ENCODE assay signal across 1 cellular context in the genomic region with DNA sequence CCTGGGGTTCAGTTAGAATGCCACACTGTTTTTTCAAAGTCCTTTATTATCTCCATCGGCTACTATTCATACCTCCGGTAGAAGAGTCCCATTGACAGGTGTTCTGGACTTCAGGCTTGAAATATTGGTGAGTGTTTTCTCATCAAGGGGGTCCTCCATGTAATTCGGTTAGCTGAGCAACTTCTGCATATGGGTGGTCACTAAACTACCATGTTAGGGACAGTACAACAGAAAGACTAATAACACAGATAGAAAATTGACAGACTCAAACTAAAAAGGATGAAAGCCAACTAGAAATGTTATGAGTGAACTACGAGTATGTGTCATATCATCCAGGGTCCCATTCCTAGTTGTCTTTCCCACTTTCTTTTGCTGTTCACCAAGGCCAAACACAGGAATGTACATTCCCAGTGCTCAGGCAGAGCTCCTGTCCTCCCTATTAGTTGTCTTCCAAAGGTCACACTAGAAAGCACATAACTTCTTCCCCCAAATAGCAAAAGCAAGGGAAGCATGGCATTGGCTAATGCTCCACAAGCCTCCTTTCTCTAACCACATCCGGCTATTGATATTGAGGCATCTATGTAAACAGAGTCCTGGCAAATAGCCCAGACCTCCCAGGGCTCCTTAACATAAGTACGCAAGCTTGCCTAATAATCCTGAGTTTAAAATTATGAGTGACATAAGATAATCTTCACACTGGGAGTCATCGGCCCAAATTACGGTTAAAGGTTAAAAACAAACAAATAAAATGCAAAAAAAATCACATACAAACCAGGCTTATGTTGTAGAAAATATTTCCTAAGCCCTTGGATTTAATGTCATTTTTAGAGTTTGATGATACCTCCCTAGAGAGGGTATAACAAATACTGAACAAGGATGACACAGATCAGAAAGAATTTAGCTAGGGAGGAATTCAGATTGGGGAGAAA.
TF ChIP-seq lines count a peak whose summit lies in the region.

No MANE protein-coding gene starts in this region.

TF ChIP-seq in HepG2, 621 proteins besides CTCF, POLR2A, EP300 and RAD21 (continued from another document and continues in another):
- TF ChIP-seq, protein P1, sequence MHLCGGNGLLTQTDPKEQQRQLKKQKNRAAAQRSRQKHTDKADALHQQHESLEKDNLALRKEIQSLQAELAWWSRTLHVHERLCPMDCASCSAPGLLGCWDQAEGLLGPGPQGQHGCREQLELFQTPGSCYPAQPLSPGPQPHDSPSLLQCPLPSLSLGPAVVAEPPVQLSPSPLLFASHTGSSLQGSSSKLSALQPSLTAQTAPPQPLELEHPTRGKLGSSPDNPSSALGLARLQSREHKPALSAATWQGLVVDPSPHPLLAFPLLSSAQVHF (CRISPR knock-in tag; IDR thresholded peaks at IDR 0.05) = no peak
- TF ChIP-seq ZNF335 (CRISPR knock-in tag; IDR thresholded peaks at IDR 0.05) = peak; percentile 80
- no peak for TF ChIP-seq CAMTA2 (CRISPR knock-in tag; IDR thresholded peaks at IDR 0.05; ENCODE audit: borderline replicate concordance)
- TF ChIP-seq ETV5 (CRISPR knock-in tag; IDR thresholded peaks at IDR 0.05; ENCODE audit: borderline replicate concordance) = peak; percentile 100
- TF ChIP-seq ZNF329 (CRISPR knock-in tag; IDR thresholded peaks at IDR 0.05; ENCODE audit: low read depth) = peak; percentile 77; the same call in 1 of the 2 replicates
- no peak for TF ChIP-seq ZSCAN30 (CRISPR knock-in tag; IDR thresholded peaks at IDR 0.05)
- no peak for TF ChIP-seq SNRNP70 (IDR thresholded peaks at IDR 0.05; ENCODE audit: low read depth, low read length)
- TF ChIP-seq, protein P2, sequence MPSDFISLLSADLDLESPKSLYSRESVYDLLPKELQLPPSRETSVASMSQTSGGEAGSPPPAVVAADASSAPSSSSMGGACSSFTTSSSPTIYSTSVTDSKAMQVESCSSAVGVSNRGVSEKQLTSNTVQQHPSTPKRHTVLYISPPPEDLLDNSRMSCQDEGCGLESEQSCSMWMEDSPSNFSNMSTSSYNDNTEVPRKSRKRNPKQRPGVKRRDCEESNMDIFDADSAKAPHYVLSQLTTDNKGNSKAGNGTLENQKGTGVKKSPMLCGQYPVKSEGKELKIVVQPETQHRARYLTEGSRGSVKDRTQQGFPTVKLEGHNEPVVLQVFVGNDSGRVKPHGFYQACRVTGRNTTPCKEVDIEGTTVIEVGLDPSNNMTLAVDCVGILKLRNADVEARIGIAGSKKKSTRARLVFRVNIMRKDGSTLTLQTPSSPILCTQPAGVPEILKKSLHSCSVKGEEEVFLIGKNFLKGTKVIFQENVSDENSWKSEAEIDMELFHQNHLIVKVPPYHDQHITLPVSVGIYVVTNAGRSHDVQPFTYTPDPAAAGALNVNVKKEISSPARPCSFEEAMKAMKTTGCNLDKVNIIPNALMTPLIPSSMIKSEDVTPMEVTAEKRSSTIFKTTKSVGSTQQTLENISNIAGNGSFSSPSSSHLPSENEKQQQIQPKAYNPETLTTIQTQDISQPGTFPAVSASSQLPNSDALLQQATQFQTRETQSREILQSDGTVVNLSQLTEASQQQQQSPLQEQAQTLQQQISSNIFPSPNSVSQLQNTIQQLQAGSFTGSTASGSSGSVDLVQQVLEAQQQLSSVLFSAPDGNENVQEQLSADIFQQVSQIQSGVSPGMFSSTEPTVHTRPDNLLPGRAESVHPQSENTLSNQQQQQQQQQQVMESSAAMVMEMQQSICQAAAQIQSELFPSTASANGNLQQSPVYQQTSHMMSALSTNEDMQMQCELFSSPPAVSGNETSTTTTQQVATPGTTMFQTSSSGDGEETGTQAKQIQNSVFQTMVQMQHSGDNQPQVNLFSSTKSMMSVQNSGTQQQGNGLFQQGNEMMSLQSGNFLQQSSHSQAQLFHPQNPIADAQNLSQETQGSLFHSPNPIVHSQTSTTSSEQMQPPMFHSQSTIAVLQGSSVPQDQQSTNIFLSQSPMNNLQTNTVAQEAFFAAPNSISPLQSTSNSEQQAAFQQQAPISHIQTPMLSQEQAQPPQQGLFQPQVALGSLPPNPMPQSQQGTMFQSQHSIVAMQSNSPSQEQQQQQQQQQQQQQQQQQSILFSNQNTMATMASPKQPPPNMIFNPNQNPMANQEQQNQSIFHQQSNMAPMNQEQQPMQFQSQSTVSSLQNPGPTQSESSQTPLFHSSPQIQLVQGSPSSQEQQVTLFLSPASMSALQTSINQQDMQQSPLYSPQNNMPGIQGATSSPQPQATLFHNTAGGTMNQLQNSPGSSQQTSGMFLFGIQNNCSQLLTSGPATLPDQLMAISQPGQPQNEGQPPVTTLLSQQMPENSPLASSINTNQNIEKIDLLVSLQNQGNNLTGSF (CRISPR knock-in tag; IDR thresholded peaks at IDR 0.05) = no peak
- no peak for TF ChIP-seq ZFP41 (CRISPR knock-in tag; IDR thresholded peaks at IDR 0.05; ENCODE audit: borderline replicate concordance)
- TF ChIP-seq NAIF1 (CRISPR knock-in tag; IDR thresholded peaks at IDR 0.05; ENCODE audit: borderline replicate concordance) = 0 out of 2 replicates have a peak, but pooled peaks have one; percentile 36
- TF ChIP-seq NFATC3 (CRISPR knock-in tag; IDR thresholded peaks at IDR 0.05) = no peak
- no peak for TF ChIP-seq KLF9 (CRISPR knock-in tag; IDR thresholded peaks at IDR 0.05; ENCODE audit: low read depth)
- peak; percentile 93 for TF ChIP-seq TBL1XR1 (IDR thresholded peaks at IDR 0.05; ENCODE audit: borderline replicate concordance, low read length, partially characterized antibody)
- TF ChIP-seq, protein P3, sequence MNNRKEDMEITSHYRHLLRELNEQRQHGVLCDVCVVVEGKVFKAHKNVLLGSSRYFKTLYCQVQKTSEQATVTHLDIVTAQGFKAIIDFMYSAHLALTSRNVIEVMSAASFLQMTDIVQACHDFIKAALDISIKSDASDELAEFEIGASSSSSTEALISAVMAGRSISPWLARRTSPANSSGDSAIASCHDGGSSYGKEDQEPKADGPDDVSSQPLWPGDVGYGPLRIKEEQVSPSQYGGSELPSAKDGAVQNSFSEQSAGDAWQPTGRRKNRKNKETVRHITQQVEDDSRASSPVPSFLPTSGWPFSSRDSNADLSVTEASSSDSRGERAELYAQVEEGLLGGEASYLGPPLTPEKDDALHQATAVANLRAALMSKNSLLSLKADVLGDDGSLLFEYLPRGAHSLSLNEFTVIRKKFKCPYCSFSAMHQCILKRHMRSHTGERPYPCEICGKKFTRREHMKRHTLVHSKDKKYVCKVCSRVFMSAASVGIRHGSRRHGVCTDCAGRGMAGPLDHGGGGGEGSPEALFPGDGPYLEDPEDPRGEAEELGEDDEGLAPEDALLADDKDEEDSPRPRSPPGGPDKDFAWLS (CRISPR knock-in tag; IDR thresholded peaks at IDR 0.05; ENCODE audit: borderline replicate concordance) = 0 out of 2 replicates have a peak, but pooled peaks have one; percentile 56
- TF ChIP-seq RAD51 (IDR thresholded peaks at IDR 0.05; ENCODE audit: borderline replicate concordance) = no peak
- TF ChIP-seq, protein P4, sequence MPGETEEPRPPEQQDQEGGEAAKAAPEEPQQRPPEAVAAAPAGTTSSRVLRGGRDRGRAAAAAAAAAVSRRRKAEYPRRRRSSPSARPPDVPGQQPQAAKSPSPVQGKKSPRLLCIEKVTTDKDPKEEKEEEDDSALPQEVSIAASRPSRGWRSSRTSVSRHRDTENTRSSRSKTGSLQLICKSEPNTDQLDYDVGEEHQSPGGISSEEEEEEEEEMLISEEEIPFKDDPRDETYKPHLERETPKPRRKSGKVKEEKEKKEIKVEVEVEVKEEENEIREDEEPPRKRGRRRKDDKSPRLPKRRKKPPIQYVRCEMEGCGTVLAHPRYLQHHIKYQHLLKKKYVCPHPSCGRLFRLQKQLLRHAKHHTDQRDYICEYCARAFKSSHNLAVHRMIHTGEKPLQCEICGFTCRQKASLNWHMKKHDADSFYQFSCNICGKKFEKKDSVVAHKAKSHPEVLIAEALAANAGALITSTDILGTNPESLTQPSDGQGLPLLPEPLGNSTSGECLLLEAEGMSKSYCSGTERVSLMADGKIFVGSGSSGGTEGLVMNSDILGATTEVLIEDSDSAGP (CRISPR knock-in tag; IDR thresholded peaks at IDR 0.05; ENCODE audit: borderline replicate concordance) = no peak; the same call in 1 of the 2 replicates
- TF ChIP-seq ZNF550 (CRISPR knock-in tag; IDR thresholded peaks at IDR 0.05; ENCODE audit: borderline replicate concordance) = no peak
- TF ChIP-seq KDM4B (CRISPR knock-in tag; IDR thresholded peaks at IDR 0.05) = peak; percentile 68
- TF ChIP-seq, protein P5, sequence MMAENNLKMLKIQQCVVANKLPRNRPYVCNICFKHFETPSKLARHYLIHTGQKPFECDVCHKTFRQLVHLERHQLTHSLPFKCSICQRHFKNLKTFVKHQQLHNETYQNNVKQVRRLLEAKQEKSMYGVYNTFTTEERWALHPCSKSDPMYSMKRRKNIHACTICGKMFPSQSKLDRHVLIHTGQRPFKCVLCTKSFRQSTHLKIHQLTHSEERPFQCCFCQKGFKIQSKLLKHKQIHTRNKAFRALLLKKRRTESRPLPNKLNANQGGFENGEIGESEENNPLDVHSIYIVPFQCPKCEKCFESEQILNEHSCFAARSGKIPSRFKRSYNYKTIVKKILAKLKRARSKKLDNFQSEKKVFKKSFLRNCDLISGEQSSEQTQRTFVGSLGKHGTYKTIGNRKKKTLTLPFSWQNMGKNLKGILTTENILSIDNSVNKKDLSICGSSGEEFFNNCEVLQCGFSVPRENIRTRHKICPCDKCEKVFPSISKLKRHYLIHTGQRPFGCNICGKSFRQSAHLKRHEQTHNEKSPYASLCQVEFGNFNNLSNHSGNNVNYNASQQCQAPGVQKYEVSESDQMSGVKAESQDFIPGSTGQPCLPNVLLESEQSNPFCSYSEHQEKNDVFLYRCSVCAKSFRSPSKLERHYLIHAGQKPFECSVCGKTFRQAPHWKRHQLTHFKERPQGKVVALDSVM (CRISPR knock-in tag; IDR thresholded peaks at IDR 0.05) = no peak
- no peak for TF ChIP-seq PLRG1 (conservative IDR thresholded peaks at IDR 0.05)
- TF ChIP-seq NPAS2 (CRISPR knock-in tag; IDR thresholded peaks at IDR 0.05; ENCODE audit: borderline replicate concordance) = no peak
- no peak for TF ChIP-seq ZZZ3 (CRISPR knock-in tag; IDR thresholded peaks at IDR 0.05; ENCODE audit: borderline replicate concordance)
- TF ChIP-seq, protein P6, sequence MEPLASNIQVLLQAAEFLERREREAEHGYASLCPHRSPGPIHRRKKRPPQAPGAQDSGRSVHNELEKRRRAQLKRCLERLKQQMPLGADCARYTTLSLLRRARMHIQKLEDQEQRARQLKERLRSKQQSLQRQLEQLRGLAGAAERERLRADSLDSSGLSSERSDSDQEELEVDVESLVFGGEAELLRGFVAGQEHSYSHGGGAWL (CRISPR knock-in tag; IDR thresholded peaks at IDR 0.05) = no peak
- TF ChIP-seq XBP1 (CRISPR knock-in tag; IDR thresholded peaks at IDR 0.05) = no peak
- no peak for TF ChIP-seq CENPX (CRISPR knock-in tag; IDR thresholded peaks at IDR 0.05)
- TF ChIP-seq ZBTB8A (CRISPR knock-in tag; IDR thresholded peaks at IDR 0.05; ENCODE audit: borderline replicate concordance, low read depth) = no peak
- TF ChIP-seq, protein P7, sequence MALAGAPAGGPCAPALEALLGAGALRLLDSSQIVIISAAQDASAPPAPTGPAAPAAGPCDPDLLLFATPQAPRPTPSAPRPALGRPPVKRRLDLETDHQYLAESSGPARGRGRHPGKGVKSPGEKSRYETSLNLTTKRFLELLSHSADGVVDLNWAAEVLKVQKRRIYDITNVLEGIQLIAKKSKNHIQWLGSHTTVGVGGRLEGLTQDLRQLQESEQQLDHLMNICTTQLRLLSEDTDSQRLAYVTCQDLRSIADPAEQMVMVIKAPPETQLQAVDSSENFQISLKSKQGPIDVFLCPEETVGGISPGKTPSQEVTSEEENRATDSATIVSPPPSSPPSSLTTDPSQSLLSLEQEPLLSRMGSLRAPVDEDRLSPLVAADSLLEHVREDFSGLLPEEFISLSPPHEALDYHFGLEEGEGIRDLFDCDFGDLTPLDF (CRISPR knock-in tag; IDR thresholded peaks at IDR 0.05) = no peak
- TF ChIP-seq ZNF33B (CRISPR knock-in tag; IDR thresholded peaks at IDR 0.05) = no peak
- TF ChIP-seq, protein P8, sequence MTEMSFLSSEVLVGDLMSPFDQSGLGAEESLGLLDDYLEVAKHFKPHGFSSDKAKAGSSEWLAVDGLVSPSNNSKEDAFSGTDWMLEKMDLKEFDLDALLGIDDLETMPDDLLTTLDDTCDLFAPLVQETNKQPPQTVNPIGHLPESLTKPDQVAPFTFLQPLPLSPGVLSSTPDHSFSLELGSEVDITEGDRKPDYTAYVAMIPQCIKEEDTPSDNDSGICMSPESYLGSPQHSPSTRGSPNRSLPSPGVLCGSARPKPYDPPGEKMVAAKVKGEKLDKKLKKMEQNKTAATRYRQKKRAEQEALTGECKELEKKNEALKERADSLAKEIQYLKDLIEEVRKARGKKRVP (CRISPR knock-in tag; IDR thresholded peaks at IDR 0.05) = peak in 1 of 2 experiments; percentile 92; a peak in 2 of 4 replicates
- TF ChIP-seq ZNF34 (CRISPR knock-in tag; IDR thresholded peaks at IDR 0.05; ENCODE audit: borderline replicate concordance) = no peak
- TF ChIP-seq, protein P9, sequence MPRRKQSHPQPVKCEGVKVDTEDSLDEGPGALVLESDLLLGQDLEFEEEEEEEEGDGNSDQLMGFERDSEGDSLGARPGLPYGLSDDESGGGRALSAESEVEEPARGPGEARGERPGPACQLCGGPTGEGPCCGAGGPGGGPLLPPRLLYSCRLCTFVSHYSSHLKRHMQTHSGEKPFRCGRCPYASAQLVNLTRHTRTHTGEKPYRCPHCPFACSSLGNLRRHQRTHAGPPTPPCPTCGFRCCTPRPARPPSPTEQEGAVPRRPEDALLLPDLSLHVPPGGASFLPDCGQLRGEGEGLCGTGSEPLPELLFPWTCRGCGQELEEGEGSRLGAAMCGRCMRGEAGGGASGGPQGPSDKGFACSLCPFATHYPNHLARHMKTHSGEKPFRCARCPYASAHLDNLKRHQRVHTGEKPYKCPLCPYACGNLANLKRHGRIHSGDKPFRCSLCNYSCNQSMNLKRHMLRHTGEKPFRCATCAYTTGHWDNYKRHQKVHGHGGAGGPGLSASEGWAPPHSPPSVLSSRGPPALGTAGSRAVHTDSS (CRISPR knock-in tag; conservative IDR thresholded peaks at IDR 0.05) = no peak
- no peak for TF ChIP-seq SMAD1 (CRISPR knock-in tag; IDR thresholded peaks at IDR 0.05; ENCODE audit: borderline replicate concordance, low read depth)
- TF ChIP-seq RARG (CRISPR knock-in tag; IDR thresholded peaks at IDR 0.05; ENCODE audit: low read depth) = no peak
- TF ChIP-seq NCOR1 (IDR thresholded peaks at IDR 0.05; ENCODE audit: borderline replicate concordance, low read length) = peak; percentile 96; the same call in 1 of the 2 replicates
- TF ChIP-seq, protein P10, sequence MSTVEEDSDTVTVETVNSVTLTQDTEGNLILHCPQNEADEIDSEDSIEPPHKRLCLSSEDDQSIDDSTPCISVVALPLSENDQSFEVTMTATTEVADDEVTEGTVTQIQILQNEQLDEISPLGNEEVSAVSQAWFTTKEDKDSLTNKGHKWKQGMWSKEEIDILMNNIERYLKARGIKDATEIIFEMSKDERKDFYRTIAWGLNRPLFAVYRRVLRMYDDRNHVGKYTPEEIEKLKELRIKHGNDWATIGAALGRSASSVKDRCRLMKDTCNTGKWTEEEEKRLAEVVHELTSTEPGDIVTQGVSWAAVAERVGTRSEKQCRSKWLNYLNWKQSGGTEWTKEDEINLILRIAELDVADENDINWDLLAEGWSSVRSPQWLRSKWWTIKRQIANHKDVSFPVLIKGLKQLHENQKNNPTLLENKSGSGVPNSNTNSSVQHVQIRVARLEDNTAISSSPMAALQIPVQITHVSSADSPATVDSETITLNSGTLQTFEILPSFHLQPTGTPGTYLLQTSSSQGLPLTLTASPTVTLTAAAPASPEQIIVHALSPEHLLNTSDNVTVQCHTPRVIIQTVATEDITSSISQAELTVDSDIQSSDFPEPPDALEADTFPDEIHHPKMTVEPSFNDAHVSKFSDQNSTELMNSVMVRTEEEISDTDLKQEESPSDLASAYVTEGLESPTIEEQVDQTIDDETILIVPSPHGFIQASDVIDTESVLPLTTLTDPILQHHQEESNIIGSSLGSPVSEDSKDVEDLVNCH (CRISPR knock-in tag; IDR thresholded peaks at IDR 0.05) = no peak
- TF ChIP-seq ADNP (CRISPR knock-in tag; IDR thresholded peaks at IDR 0.05) = no peak
- peak; percentile 94 for TF ChIP-seq SSRP1 (CRISPR knock-in tag; IDR thresholded peaks at IDR 0.05)
- peak; percentile 96 for TF ChIP-seq ISL2 (CRISPR knock-in tag; IDR thresholded peaks at IDR 0.05)
- TF ChIP-seq NRL (CRISPR knock-in tag; IDR thresholded peaks at IDR 0.05; ENCODE audit: borderline replicate concordance) = no peak
- TF ChIP-seq NCOA2 (CRISPR knock-in tag; IDR thresholded peaks at IDR 0.05) = peak; percentile 96
